ENCODE assay signal across 8 cellular contexts in genomic region chr16:84514874-84515835, GRCh38. TPM values are rescaled to one million over a fixed set of nuclear protein-coding genes. Genes with fewer than 3 reads are reported as not detected.
A peak's percentile ranks its signal among the peaks of the same experiment; 100 is the strongest.
DNase-seq lines count a peak whose midpoint lies in the region; ATAC-seq and TF ChIP-seq lines count a peak whose summit lies in the region.

No MANE protein-coding gene starts in this region.

- H3K27me3 Mint-ChIP-seq in CD4-positive, CD25-positive, alpha-beta regulatory T cell, result no peaks in the 10 kb centered on the region
- H3K27me3 Mint-ChIP-seq in WTC11 (ENCODE audit: low read depth), result no peaks in the 10 kb centered on the region

- peaks cover 25 to 80% (median 43%) of the 10 kb centered on the region in 4 donors for H3K4me1 Mint-ChIP-seq in CD4-positive, CD25-positive, alpha-beta regulatory T cell
- H3K4me1 Mint-ChIP-seq in WTC11, result peaks cover 27% of the 10 kb centered on the region

- H3K36me3 ChIP-seq in CD4-positive, CD25-positive, alpha-beta regulatory T cell (ENCODE audit: control insufficient read depth, insufficient read depth, low read length), result no peaks in the 10 kb centered on the region
- H3K36me3 ChIP-seq in duodenal mucosa (ENCODE audit: control insufficient read depth in 1 of 2, insufficient read depth in 2 of 2, low read length in 2 of 2), result no peaks in the 10 kb centered on the region

- DNase-seq in CD4-positive, CD25-positive, alpha-beta regulatory T cell, result peak; percentile 65 to 96 (median 84)
- DNase-seq in WTC11 (ENCODE audit: low spot score), result no peak
- DNase-seq in stimulated activated CD4-positive, alpha-beta T cell treated with anti-CD3 and anti-CD28 coated beads, Interleukin-4, amount 100 ng/mL, for 24 hours, result peak; percentile 79
- no peak for DNase-seq in NCI-H2227 treated with DMSO at 0.1 percent for 48 hours (lab: John Stamatoyannopoulos, UW)
- DNase-seq in cerebellar cortex (ENCODE audit: low spot score), result no peak

- H3K4me1 ChIP-seq in CD4-positive, CD25-positive, alpha-beta regulatory T cell (ENCODE audit: control insufficient read depth, insufficient read depth, low read length, poor library complexity, severe bottlenecking), result peaks cover 58% of the 10 kb centered on the region
- peaks cover 24 to 27% of the 10 kb centered on the region in 2 donors for H3K4me1 ChIP-seq in duodenal mucosa (ENCODE audit: control insufficient read depth in 1 of 2, insufficient read depth in 2 of 2, low read length in 2 of 2)

- peak; percentile 92 to 93 for ATAC-seq in CD4-positive, CD25-positive, alpha-beta regulatory T cell (ENCODE audit: low read depth in 2 of 2)
- ATAC-seq in GM19438 (IDR thresholded peaks at IDR 0.05; ENCODE audit: low read depth, unreplicated experiment) (peak; percentile 83), HG03521 (IDR thresholded peaks at IDR 0.05; ENCODE audit: unreplicated experiment) (peak; percentile 91), WTC11 (peak; percentile 35)

- H3K36me3 Mint-ChIP-seq in CD4-positive, CD25-positive, alpha-beta regulatory T cell, result no peaks in the 10 kb centered on the region
- no peaks in the 10 kb centered on the region for H3K36me3 Mint-ChIP-seq in WTC11

- TF ChIP-seq CTCF in WTC11 (IDR thresholded peaks at IDR 0.05), result no peak

- no peaks in the 10 kb centered on the region for H3K9me3 ChIP-seq in CD4-positive, CD25-positive, alpha-beta regulatory T cell (ENCODE audit: control insufficient read depth in 2 of 2, low read length in 2 of 2)
- no peaks in the 10 kb centered on the region for H3K9me3 ChIP-seq in duodenal mucosa (ENCODE audit: control insufficient read depth in 1 of 2, low read length in 2 of 2)

- POLR2A ChIA-PET in WTC11 (lab: Charles Lee), result interaction anchor here (0.6 kb wide), 2 partner anchors 151 to 177 kb away, joined by 4 to 5 read pairs; no protein-coding TSS in a partner anchor

- peak overlapping the region; percentile 66 to 82 (median 72) for H3K4me3 Mint-ChIP-seq in CD4-positive, CD25-positive, alpha-beta regulatory T cell
- no peak overlapping the region for H3K4me3 Mint-ChIP-seq in WTC11

- peak overlapping the region; percentile 85 for H3K27ac ChIP-seq in CD4-positive, CD25-positive, alpha-beta regulatory T cell (ENCODE audit: insufficient read depth, low read length, poor library complexity, severe bottlenecking)
- H3K27ac ChIP-seq in duodenal mucosa (ENCODE audit: low read depth, low read length), result peak overlapping the region; percentile 34

- peak overlapping the region; percentile 55 for H3K4me3 ChIP-seq in CD4-positive, CD25-positive, alpha-beta regulatory T cell (ENCODE audit: low read depth, low read length)
- no peak overlapping the region for H3K4me3 ChIP-seq in duodenal mucosa (ENCODE audit: low read depth in 1 of 2, low read length in 2 of 2)

- H3K9me3 Mint-ChIP-seq in CD4-positive, CD25-positive, alpha-beta regulatory T cell, result peaks cover 0 to 1% (median 0%) of the 10 kb centered on the region in 7 donors
- no peaks in the 10 kb centered on the region for H3K9me3 Mint-ChIP-seq in WTC11

- H3K27me3 ChIP-seq in CD4-positive, CD25-positive, alpha-beta regulatory T cell (ENCODE audit: control insufficient read depth, insufficient read depth, low read length), result no peaks in the 10 kb centered on the region
- no peaks in the 10 kb centered on the region for H3K27me3 ChIP-seq in duodenal mucosa (ENCODE audit: control insufficient read depth in 1 of 2, insufficient read depth in 2 of 2, low read length in 2 of 2)

- H3K9ac ChIP-seq in duodenal mucosa (ENCODE audit: low read depth in 1 of 2, low read length in 2 of 2), result peak overlapping the region; percentile 14 to 18

- peak overlapping the region; percentile 95 to 98 (median 96) for H3K27ac Mint-ChIP-seq in CD4-positive, CD25-positive, alpha-beta regulatory T cell
- peak overlapping the region; percentile 39 for H3K27ac Mint-ChIP-seq in WTC11

- CTCF ChIA-PET in WTC11 (lab: Charles Lee), result interaction anchor here (1.1 to 2.3 kb wide), 4 partner anchors 9 to 223 kb away, joined by 3 to 12 read pairs (median 5); no protein-coding TSS in a partner anchor

TF ChIP-seq in WTC11, 78 proteins besides CTCF, POLR2A, EP300 and RAD21 (continues in another document):
- TF ChIP-seq PRDM15 (CRISPR knock-in tag; IDR thresholded peaks at IDR 0.05), result no peak
- no peak for TF ChIP-seq MYBL2 (CRISPR knock-in tag; IDR thresholded peaks at IDR 0.05)
- no peak for TF ChIP-seq USF2 (CRISPR knock-in tag; IDR thresholded peaks at IDR 0.05)
- no peak for TF ChIP-seq ATF3 (CRISPR knock-in tag; conservative IDR thresholded peaks at IDR 0.05)
- no peak for TF ChIP-seq ELF4 (CRISPR knock-in tag; IDR thresholded peaks at IDR 0.05; ENCODE audit: low read depth)
- TF ChIP-seq ZNF219 (CRISPR knock-in tag; IDR thresholded peaks at IDR 0.05; ENCODE audit: borderline replicate concordance), result no peak
- no peak for TF ChIP-seq EMX1 (CRISPR knock-in tag; IDR thresholded peaks at IDR 0.05)
- TF ChIP-seq RORB (CRISPR knock-in tag; IDR thresholded peaks at IDR 0.05), result no peak
- no peak for TF ChIP-seq ZNF423 (CRISPR knock-in tag; IDR thresholded peaks at IDR 0.05)
- no peak for TF ChIP-seq ARID4B (CRISPR knock-in tag; IDR thresholded peaks at IDR 0.05; ENCODE audit: borderline replicate concordance)

RNA-seq across cellular contexts. Expression of gene MEAK7, which starts 10.7 kb away (rescaled TPM):
- 11.9 TPM for total RNA-seq in CD4-positive, CD25-positive, alpha-beta regulatory T cell
- polyA plus RNA-seq in CD4-positive, CD25-positive, alpha-beta regulatory T cell, result 1 to 10 TPM; 5.8 to 9.1 (median 7.5) TPM
- 14.4 to 16.7 TPM (median 15.3 TPM) in 3 replicates for total RNA-seq in WTC11 (2021)

Comparison
In these comparisons a context has a peak if more than half of its experiments do, and no peak if none do; other contexts are left out.
1. ATAC-seq: peak in every context shown above with its lines; median percentile 92 in CD4-positive, CD25-positive, alpha-beta regulatory T cell; 91 in HG03521; 83 in GM19438; 35 in WTC11.
2. DNase-seq: peak in CD4-positive, CD25-positive, alpha-beta regulatory T cell (3 of 3) and stimulated activated CD4-positive, alpha-beta T cell treated with anti-CD3 and anti-CD28 coated beads, Interleukin-4, amount 100 ng/mL, for 24 hours (single experiment); none in WTC11 (single experiment), NCI-H2227 treated with DMSO at 0.1 percent for 48 hours (single experiment) and cerebellar cortex (single experiment).